ENCODE assay signal across 33 cellular contexts in genomic region chr6:87276624-87277023, GRCh38. TPM values are rescaled to one million over a fixed set of nuclear protein-coding genes. Genes with fewer than 3 reads are reported as not detected.
"Had no signal": no experiment of that assay in that cellular context is flagged by ENCODE, and none has a peak within 500 bp of the region (broad histone marks: within the 10 kb centered on the region; RNA-seq: fewer than 3 reads in every experiment).

No MANE protein-coding gene starts in this region.

- H3K4me1 Mint-ChIP-seq: activated naive CD8-positive, alpha-beta T cell treated with anti-CD3 and anti-CD28 coated beads, Interleukin-2, amount 10 ng/mL, durations not matched to agents 7 days and 5 days; nephron had no signal

- H3K79me2 ChIP-seq: parathyroid adenoma had no signal

- H3K4me3 ChIP-seq: breast epithelium, smooth muscle cell, upper lobe of left lung had no signal

- H3K36me3 ChIP-seq: breast epithelium, upper lobe of left lung had no signal

- H3K27me3 Mint-ChIP-seq: activated B cell treated with CpG ODN at 0.5 μM for 24 hours; activated CD4-positive, alpha-beta T cell treated with anti-CD3 and anti-CD28 coated beads for 36 hours; central memory CD8-positive, alpha-beta T cell; effector memory CD8-positive, alpha-beta T cell had no signal

- FAIRE-seq: colon, frontal cortex had no signal

- H3K9me3 Mint-ChIP-seq: activated B cell treated with CpG ODN at 0.5 μM for 24 hours; activated T-cell treated with anti-CD3 and anti-CD28 coated beads, Interleukin-2, amount 50 U/mL, for 4 hours; activated T-helper 2 cell treated with anti-CD3 and anti-CD28 coated beads, Interferon-gamma antibody, Interleukin-2, Interleukin-4, amounts not matched to agents 10 μg/mL and 5 μg/mL and 100 μg/mL, durations not matched to agents 14 hours and 24 hours and 36 hours; effector memory CD8-positive, alpha-beta T cell; nephron had no signal

- H3K27ac Mint-ChIP-seq: activated B cell treated with CpG ODN at 0.5 μM for 24 hours; activated CD4-positive, alpha-beta T cell treated with anti-CD3 and anti-CD28 coated beads for 36 hours; activated naive CD8-positive, alpha-beta T cell treated with anti-CD3 and anti-CD28 coated beads, Interleukin-2, amount 10 ng/mL, durations not matched to agents 7 days and 5 days; activated T-helper 2 cell treated with anti-CD3 and anti-CD28 coated beads, Interferon-gamma antibody, Interleukin-2, Interleukin-4, amounts not matched to agents 10 μg/mL and 5 μg/mL and 100 μg/mL, durations not matched to agents 14 hours and 24 hours and 36 hours; nephron had no signal

- H2AFZ ChIP-seq: parathyroid adenoma had no signal

- H3K4me2 ChIP-seq: smooth muscle cell had no signal

- H3K9me3 ChIP-seq: breast epithelium, upper lobe of left lung had no signal

- H3K27ac ChIP-seq: breast epithelium, parathyroid adenoma, upper lobe of left lung had no signal

- H3K27me3 ChIP-seq: breast epithelium, upper lobe of left lung had no signal

- H3K9ac ChIP-seq: parathyroid adenoma had no signal

- H3K4me3 Mint-ChIP-seq: activated B cell treated with CpG ODN at 0.5 μM for 24 hours; activated CD4-positive, alpha-beta T cell treated with anti-CD3 and anti-CD28 coated beads for 36 hours; activated naive CD8-positive, alpha-beta T cell treated with anti-CD3 and anti-CD28 coated beads, Interleukin-2, amount 10 ng/mL, durations not matched to agents 7 days and 5 days; activated T-cell treated with anti-CD3 and anti-CD28 coated beads, Interleukin-2, amount 50 U/mL, for 4 hours; central memory CD8-positive, alpha-beta T cell; effector memory CD8-positive, alpha-beta T cell; nephron had no signal

- DNase-seq: activated B cell treated with CpG ODN at 0.5 μM for 24 hours; activated CD4-positive, alpha-beta T cell treated with anti-CD3 and anti-CD28 coated beads for 36 hours; activated CD4-positive, alpha-beta T cell treated with anti-CD3 and anti-CD28 coated beads, Interleukin-2, amount 50 U/mL, for 4 hours; activated CD8-positive, alpha-beta memory T cell treated with anti-CD3 and anti-CD28 coated beads, Interleukin-2, amount 50 U/mL, for 48 hours; activated naive CD4-positive, alpha-beta T cell; activated naive CD8-positive, alpha-beta T cell treated with anti-CD3 and anti-CD28 coated beads, Interleukin-2, amount 10 ng/mL, durations not matched to agents 7 days and 5 days; activated T-cell treated with anti-CD3 and anti-CD28 coated beads, Interleukin-2, amount 50 U/mL, for 4 hours; amniotic stem cell; effector memory CD8-positive, alpha-beta T cell; head of caudate nucleus; hypothalamus; midbrain; nucleus accumbens; stimulated activated CD4-positive, alpha-beta T cell treated with anti-CD3 and anti-CD28 coated beads, Interleukin-15, amount 100 ng/mL, for 24 hours; stimulated activated CD8-positive, alpha-beta memory T cell treated with anti-CD3 and anti-CD28 coated beads, Interleukin-4, amount 100 ng/mL, for 48 hours; stimulated activated naive CD4-positive, alpha-beta T cell treated with Interleukin-2 at 50 U/mL for 16 hours; T1000; upper lobe of left lung had no signal

- H3K4me1 ChIP-seq: breast epithelium, parathyroid adenoma, upper lobe of left lung had no signal

- ATAC-seq: activated CD4-positive, alpha-beta T cell treated with anti-CD3 and anti-CD28 coated beads for 36 hours; activated T-cell treated with anti-CD3 and anti-CD28 coated beads, Interleukin-2, amount 50 U/mL, for 4 hours; effector memory CD8-positive, alpha-beta T cell; sciatic nerve had no signal

RNA-seq across cellular contexts. Expression of gene GJB7, which starts 52.5 kb away (rescaled TPM):
- total RNA-seq: activated B cell treated with CpG ODN at 0.5 μM for 24 hours; activated CD4-positive, alpha-beta T cell treated with anti-CD3 and anti-CD28 coated beads for 36 hours; activated CD8-positive, alpha-beta memory T cell treated with anti-CD3 and anti-CD28 coated beads for 36 hours; activated naive CD8-positive, alpha-beta T cell treated with anti-CD3 and anti-CD28 coated beads, Interleukin-2, amount 10 ng/mL, durations not matched to agents 7 days and 5 days; activated T-cell treated with anti-CD3 and anti-CD28 coated beads, Interleukin-2, amount 50 U/mL, for 4 hours; activated T-helper 2 cell treated with anti-CD3 and anti-CD28 coated beads, Interferon-gamma antibody, Interleukin-2, Interleukin-4, amounts not matched to agents 10 μg/mL and 5 μg/mL and 100 μg/mL, durations not matched to agents 14 hours and 24 hours and 36 hours; breast epithelium; dermis microvascular lymphatic vessel endothelial cell; endothelial cell of umbilical vein; esophagus mucosa; frontal cortex; liver; sciatic nerve; T-helper 1 cell treated with Interleukin-12 subunit alpha and Interleukin-12 subunit beta and Interleukin-4 antibody, amounts not matched to agents 30 ng/mL and 1 ng/mL, for 36 hours had no signal
- polyA plus RNA-seq: endothelial cell of umbilical vein had no signal
